9 cellular contexts compared by ENCODE assay signal in the genomic region with DNA sequence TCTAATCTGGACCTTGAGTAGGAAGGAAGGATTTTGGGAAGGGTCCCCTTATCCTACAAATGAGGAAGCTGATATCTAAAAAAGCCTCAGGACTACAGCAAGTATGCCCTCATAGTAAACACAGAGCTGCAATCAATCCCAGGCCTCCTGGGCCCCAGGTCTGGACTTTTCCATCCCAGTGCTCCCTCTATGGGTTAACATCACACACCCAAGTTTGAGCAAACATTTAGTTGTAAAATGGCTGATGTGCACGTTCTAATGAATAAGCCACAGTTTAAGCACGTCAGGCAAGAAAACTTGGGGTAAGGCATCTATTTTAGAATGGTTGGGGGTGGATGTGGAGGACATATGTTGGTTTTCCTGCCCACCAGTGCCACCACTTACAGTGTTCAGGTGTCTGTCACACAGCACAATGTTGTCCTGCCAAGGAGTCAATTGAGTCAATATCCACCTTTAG. TPM values are rescaled to one million over a fixed set of nuclear protein-coding genes. Genes with fewer than 3 reads are reported as not detected.
DNase-seq lines count a peak whose midpoint lies in the region; ATAC-seq and TF ChIP-seq lines count a peak whose summit lies in the region.
"Had no signal": no experiment of that assay in that cellular context is flagged by ENCODE, and none has a peak within 500 bp of the region (broad histone marks: within the 10 kb centered on the region; RNA-seq: fewer than 3 reads in every experiment).

No MANE protein-coding gene starts in this region.

- intact Hi-C loops in testis (cut with DNase I; ENCODE audit: low total_unique reads), result no loop called here

- H3K4me3 Mint-ChIP-seq in CD8-positive, alpha-beta memory T cell, result peak overlapping the region in 5 of 7 donors; percentile 62 to 88 (median 80)

- no peaks in the 10 kb centered on the region for H3K27me3 ChIP-seq in CD8-positive, alpha-beta memory T cell (ENCODE audit: insufficient read depth, low read length, poor library complexity, severe bottlenecking)
- H3K27me3 ChIP-seq in iPS-20b (ENCODE audit: insufficient read depth, low read length), result no peaks in the 10 kb centered on the region
- H3K27me3 ChIP-seq in testis, result no peaks in the 10 kb centered on the region

- no peak for DNase-seq in CD8-positive, alpha-beta memory T cell
- DNase-seq in RWPE1 (ENCODE audit: low spot score), result peak; percentile 41
- DNase-seq in testis, result no peak
- no peak for DNase-seq in occipital lobe (lab: John Stamatoyannopoulos, UW)
- DNase-seq in cortex of kidney (lab: John Stamatoyannopoulos, UW), result no peak

- H3K9me3 Mint-ChIP-seq in CD8-positive, alpha-beta memory T cell, result no peaks in the 10 kb centered on the region

- H3K27ac ChIP-seq in CD8-positive, alpha-beta memory T cell (ENCODE audit: low read depth, low read length), result no peak overlapping the region
- H3K27ac ChIP-seq in RWPE1 (no peak overlapping the region), iPS-20b (ENCODE audit: low read length) (peak overlapping the region; percentile 15), testis (no peak overlapping the region)
- H3K27ac ChIP-seq: SK-N-MC had no signal

- H3K27ac Mint-ChIP-seq in CD8-positive, alpha-beta memory T cell, result peak overlapping the region in 5 of 8 donors; percentile 3 to 77 (median 56)

- TF ChIP-seq POLR2A in testis (IDR thresholded peaks at IDR 0.05), result no peak

- H3K36me3 ChIP-seq in CD8-positive, alpha-beta memory T cell (ENCODE audit: insufficient read depth, low read length), result no peaks in the 10 kb centered on the region
- H3K36me3 ChIP-seq in iPS-20b (ENCODE audit: insufficient read depth, low read depth, low read length) (no peaks in the 10 kb centered on the region), testis (ENCODE audit: low read depth, missing control alignments) (no peaks in the 10 kb centered on the region)

- no peak overlapping the region for H3K4me3 ChIP-seq in CD8-positive, alpha-beta memory T cell (ENCODE audit: low read length)
- H3K4me3 ChIP-seq in iPS-20b (ENCODE audit: low read length) (no peak overlapping the region; the same call in 1 of the 2 replicates), testis (no peak overlapping the region)
- H3K4me3 ChIP-seq: SK-N-MC had no signal

- peaks cover 36 to 43% (median 43%) of the 10 kb centered on the region in 3 donors for H3K4me1 Mint-ChIP-seq in CD8-positive, alpha-beta memory T cell

- H3K9ac ChIP-seq in iPS-20b (ENCODE audit: low read depth, low read length), result peak overlapping the region; percentile 23; the same call in 1 of the 2 replicates

- WGBS in testis, 2 donors, result 78 to 85% methylated on average over 2 of the region's 2 CpGs

- POLR2A ChIA-PET in CD8-positive, alpha-beta memory T cell (lab: Charles Lee), result no interaction called here
- POLR2A ChIA-PET in RWPE1 (lab: Yijun Ruan, JAX; ENCODE audit: low non-redundant PET), result no interaction called here

- H3K36me3 Mint-ChIP-seq in CD8-positive, alpha-beta memory T cell, result no peaks in the 10 kb centered on the region

- no peaks in the 10 kb centered on the region for H3K27me3 Mint-ChIP-seq in CD8-positive, alpha-beta memory T cell

- CTCF ChIA-PET in CD8-positive, alpha-beta memory T cell (lab: Charles Lee), result interaction anchor here (1.0 to 1.2 kb wide), 3 partner anchors 8 to 16 kb away, joined by 3 to 4 read pairs (median 3); no protein-coding TSS in a partner anchor
- CTCF ChIA-PET in RWPE1 (lab: Yijun Ruan, JAX), result interaction anchor here (0.6 kb wide), 1 partner anchor 11 kb away, joined by 3 read pairs; no protein-coding TSS in a partner anchor

- H3K4me1 ChIP-seq in CD8-positive, alpha-beta memory T cell (ENCODE audit: insufficient read depth, low read length), result peaks cover 19% of the 10 kb centered on the region
- peaks cover 23% of the 10 kb centered on the region; the same call in 1 of the 2 replicates for H3K4me1 ChIP-seq in iPS-20b (ENCODE audit: insufficient read depth, low read length)
- H3K4me1 ChIP-seq in testis, result peaks cover 10% of the 10 kb centered on the region

- no peaks in the 10 kb centered on the region for H3K9me3 ChIP-seq in CD8-positive, alpha-beta memory T cell (ENCODE audit: low read length)
- no peaks in the 10 kb centered on the region for H3K9me3 ChIP-seq in iPS-20b (ENCODE audit: insufficient read depth, low read depth, low read length)
- no peaks in the 10 kb centered on the region for H3K9me3 ChIP-seq in testis

- no peak for TF ChIP-seq CTCF in RWPE1 (conservative IDR thresholded peaks at IDR 0.05; ENCODE audit: low read depth)
- peak in 1 of 3 experiments; percentile 4 for TF ChIP-seq CTCF in testis (IDR thresholded peaks at IDR 0.05)

- ATAC-seq in GM19395 (IDR thresholded peaks at IDR 0.05; ENCODE audit: unreplicated experiment), result peak; percentile 38
- ATAC-seq in HG03280 (IDR thresholded peaks at IDR 0.05; ENCODE audit: unreplicated experiment), result peak; percentile 40

RNA-seq across cellular contexts. Expression of gene UBE2E1, which starts 44.3 kb away (rescaled TPM):
- 10 to 100 TPM; 50.1 to 50.7 TPM for total RNA-seq in CD8-positive, alpha-beta memory T cell
- 8.1 TPM for polyA plus RNA-seq in CD8-positive, alpha-beta memory T cell
- total RNA-seq in testis, result 10 to 100 TPM; 68.7 to 82.2 TPM
- 89.5 TPM for polyA plus RNA-seq in testis (ENCODE audit: insufficient read depth, low read depth, low replicate concordance)
- 107 TPM for total RNA-seq in occipital lobe
